Comparison of ENCODE assay signal across 4 cellular contexts in genomic region chr2:113507394-113508140, GRCh38. TPM values are rescaled to one million over a fixed set of nuclear protein-coding genes. Genes with fewer than 3 reads are reported as not detected.
"Had no signal": no experiment of that assay in that cellular context is flagged by ENCODE, and none has a peak within 500 bp of the region (broad histone marks: within the 10 kb centered on the region; RNA-seq: fewer than 3 reads in every experiment).

No MANE protein-coding gene starts in this region.

RNA-seq across cellular contexts. Expression of gene FOXD4L1, which starts 9.1 kb away (rescaled TPM):
- total RNA-seq: Right ventricle myocardium superior, RPMI7951, SJSA1 had no signal
- polyA plus RNA-seq: IgD-negative memory B cell had no signal
